29 cellular contexts compared by ENCODE assay signal in the genomic region with DNA sequence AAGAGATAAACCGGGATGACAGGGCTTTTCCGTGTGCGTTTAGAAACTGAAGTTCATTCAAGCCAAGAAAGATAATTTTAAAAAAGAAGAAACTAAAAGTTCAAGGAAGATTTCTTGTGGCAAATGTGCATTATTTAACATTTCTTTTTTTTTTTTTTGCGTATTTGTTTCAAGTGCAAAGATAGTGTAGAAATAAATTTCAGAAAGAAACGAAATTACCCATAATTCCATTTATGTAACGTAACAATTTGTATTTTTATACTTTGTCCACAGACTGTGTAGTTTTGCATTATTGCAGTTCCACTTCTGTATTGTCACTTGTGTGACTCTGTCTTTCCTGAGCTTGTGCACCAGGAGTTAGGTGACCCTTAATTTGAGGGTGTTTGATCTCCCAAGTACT. TPM values are rescaled to one million over a fixed set of nuclear protein-coding genes. Genes with fewer than 3 reads are reported as not detected.
DNase-seq lines count a peak whose midpoint lies in the region; ATAC-seq, FAIRE-seq and TF ChIP-seq lines count a peak whose summit lies in the region.
"Had no signal": no experiment of that assay in that cellular context is flagged by ENCODE, and none has a peak within 500 bp of the region (broad histone marks: within the 10 kb centered on the region; RNA-seq: fewer than 3 reads in every experiment).

No MANE protein-coding gene starts in this region.

- no peaks in the 10 kb centered on the region for H3K9me1 ChIP-seq in IMR-90 (ENCODE audit: insufficient read depth, low read length)
- peaks cover 9% of the 10 kb centered on the region for H3K9me1 ChIP-seq in K562 (ENCODE audit: control insufficient read depth, insufficient read depth, low read length)

- peaks cover 3 to 44% (median 17%) of the 10 kb centered on the region in 3 experiments; a peak in 5 of 7 replicates for H3K36me3 Mint-ChIP-seq in H9 (ENCODE audit: insufficient read depth in 1 of 3, low read depth in 3 of 3)
- peaks cover 75% of the 10 kb centered on the region for H3K36me3 Mint-ChIP-seq in activated T-helper 17 cell treated with anti-CD3 and anti-CD28 coated beads, Interleukin-2, amount 50 U/mL, for 72 hours (ENCODE audit: low read depth)

- dilution Hi-C loops in IMR-90 (cut with HindIII; ENCODE audit: low sequenced_read_pairs, unreplicated experiment), result no loop called here

- H3K27me3 ChIP-seq in H9 (ENCODE audit: insufficient read depth, low read length), result no peaks in the 10 kb centered on the region
- no peaks in the 10 kb centered on the region for H3K27me3 ChIP-seq in IMR-90 (ENCODE audit: control insufficient read depth, insufficient read depth, low read length)
- no peaks in the 10 kb centered on the region for H3K27me3 ChIP-seq in K562 (ENCODE audit: control insufficient read depth in 2 of 2, insufficient read depth in 2 of 2, low read length in 2 of 2)
- H3K27me3 ChIP-seq: BE2C, BLaER1 had no signal

- H3K18ac ChIP-seq in H9 (ENCODE audit: insufficient read length, low read depth, low read length) (no peak overlapping the region), IMR-90 (ENCODE audit: low read depth, low read length) (no peak overlapping the region)

- TF ChIP-seq CTCF in H9 (conservative IDR thresholded peaks at IDR 0.05), result no peak
- TF ChIP-seq CTCF in IMR-90 (conservative IDR thresholded peaks at IDR 0.05; ENCODE audit: low read depth, low read length), result no peak
- TF ChIP-seq CTCF in K562 (IDR thresholded peaks at IDR 0.05 in 2 of 3, conservative IDR thresholded peaks at IDR 0.05 in 1 of 3; ENCODE audit: insufficient read depth in 2 of 3, low read depth in 1 of 3, low read length in 3 of 3), result no peak

- H4K5ac ChIP-seq in H9 (ENCODE audit: insufficient read length, low read depth, low read length), result no peak overlapping the region
- H4K5ac ChIP-seq in IMR-90 (ENCODE audit: low read depth, low read length), result no peak overlapping the region

- peaks cover 8% of the 10 kb centered on the region in 2 experiments for H3K4me1 Mint-ChIP-seq in H9
- no peaks in the 10 kb centered on the region for H3K4me1 Mint-ChIP-seq in activated T-helper 17 cell treated with anti-CD3 and anti-CD28 coated beads, Interleukin-2, amount 50 U/mL, for 72 hours
- H3K4me1 Mint-ChIP-seq: CD4-positive, CD25-positive, alpha-beta regulatory T cell; CD8-positive, alpha-beta memory T cell had no signal

- H3K9me3 ChIP-seq in H9 (ENCODE audit: control insufficient read depth, low read depth, low read length), result no peaks in the 10 kb centered on the region
- no peaks in the 10 kb centered on the region for H3K9me3 ChIP-seq in IMR-90 (ENCODE audit: control insufficient read depth, insufficient read depth, low read length)
- H3K9me3 ChIP-seq in K562 (replicated peaks; ENCODE audit: control insufficient read depth, insufficient read depth, low read depth, low read length), result no peaks in the 10 kb centered on the region
- H3K9me3 ChIP-seq: BE2C, BLaER1 had no signal

- no peak overlapping the region for H3K56ac ChIP-seq in H9 (ENCODE audit: insufficient read length, low read depth, low read length)
- H3K56ac ChIP-seq in IMR-90 (ENCODE audit: extremely low read depth, insufficient read depth, low read length), result no peak overlapping the region

- H4K20me1 ChIP-seq in H9 (ENCODE audit: control insufficient read depth, insufficient read depth, insufficient read length), result no peaks in the 10 kb centered on the region
- H4K20me1 ChIP-seq in IMR-90 (ENCODE audit: insufficient read depth, low read length), result peaks cover 8% of the 10 kb centered on the region
- peaks cover 6% of the 10 kb centered on the region; the same call in 1 of the 2 replicates for H4K20me1 ChIP-seq in K562 (replicated peaks; ENCODE audit: control insufficient read depth, insufficient read depth, low read length)
- H4K20me1 ChIP-seq: BLaER1 had no signal

- TF ChIP-seq POLR2A in IMR-90 (IDR thresholded peaks at IDR 0.05; ENCODE audit: low read depth, low read length) (no peak), K562 (conservative IDR thresholded peaks at IDR 0.05) (no peak)

- no TSS peak for BruUV-seq in IMR-90 (replicated peaks; lab: Mats Ljungman, UMichigan)
- TSS peak; percentile 5 for BruUV-seq in K562 (replicated peaks; lab: Mats Ljungman, UMichigan)

- no peak for ATAC-seq in IMR-90 (ENCODE audit: low read depth)
- ATAC-seq in activated T-helper 17 cell treated with anti-CD3 and anti-CD28 coated beads, Interleukin-2, amount 50 U/mL, for 72 hours (replicated peaks), result no peak
- no peak for ATAC-seq in K562
- no peak for ATAC-seq in HG03521 (IDR thresholded peaks at IDR 0.05; ENCODE audit: unreplicated experiment)
- ATAC-seq in GM21825 (IDR thresholded peaks at IDR 0.05; ENCODE audit: unreplicated experiment), result no peak
- ATAC-seq: GM12878 had no signal

- TF ChIP-seq EP300 in K562 (IDR thresholded peaks at IDR 0.05; ENCODE audit: low read length), result no peak

- H2AFZ ChIP-seq in H9 (ENCODE audit: low read length) (no peak overlapping the region), IMR-90 (replicated peaks; ENCODE audit: low read length, poor library complexity) (no peak overlapping the region), K562 (ENCODE audit: low read depth, low read length) (no peak overlapping the region)

- H3K4ac ChIP-seq in H9 (ENCODE audit: low read depth, low read length), result no peak overlapping the region
- H3K4ac ChIP-seq in IMR-90 (ENCODE audit: low read depth, low read length), result no peak overlapping the region

- CTCF ChIA-PET in IMR-90 (lab: Yijun Ruan, JAX), result no interaction called here
- CTCF ChIA-PET in K562 (lab: Yijun Ruan, JAX; ENCODE audit: low intra/inter-chr PET ratio), result no interaction called here

- H3K27me3 Mint-ChIP-seq in H9 (ENCODE audit: low read depth), result no peaks in the 10 kb centered on the region
- H3K27me3 Mint-ChIP-seq in activated T-helper 17 cell treated with anti-CD3 and anti-CD28 coated beads, Interleukin-2, amount 50 U/mL, for 72 hours, result no peaks in the 10 kb centered on the region
- H3K27me3 Mint-ChIP-seq: CD4-positive, alpha-beta memory T cell; CD4-positive, CD25-positive, alpha-beta regulatory T cell; CD8-positive, alpha-beta memory T cell had no signal

- no CpG with 5 or more reads among the region's 6 CpGs for WGBS in H9 (ENCODE audit: extremely low coverage, insufficient read length, low lambda C conversion rate)
- WGBS in IMR-90 (ENCODE audit: extremely low coverage in 2 of 2, insufficient read length in 1 of 2), 2 experiments, result no CpG with 5 or more reads among the region's 6 CpGs
- 58% methylated on average over 6 of the region's 6 CpGs for WGBS in K562 (ENCODE audit: insufficient coverage, low coverage, missing lambda C conversion rate)

- H2BK20ac ChIP-seq in H9 (ENCODE audit: low read depth, low read length, poor library complexity, severe bottlenecking) (no peak overlapping the region), IMR-90 (ENCODE audit: low read depth, low read length) (no peak overlapping the region)

- TF ChIP-seq RAD21 in IMR-90 (IDR thresholded peaks at IDR 0.05; ENCODE audit: low read length) (no peak), K562 (CRISPR knock-in tag; conservative IDR thresholded peaks at IDR 0.05 in 1 of 2, IDR thresholded peaks at IDR 0.05 in 1 of 2) (no peak)

- no peak overlapping the region for H3K4me2 ChIP-seq in H9 (ENCODE audit: insufficient read depth, insufficient read length, low read length)
- H3K4me2 ChIP-seq in IMR-90 (ENCODE audit: low read depth, low read length), result no peak overlapping the region
- H3K4me2 ChIP-seq in K562 (ENCODE audit: insufficient read depth, low read length), result no peak overlapping the region
- H3K4me2 ChIP-seq: BLaER1 had no signal

- H3K9ac ChIP-seq in H9 (ENCODE audit: extremely low read depth, insufficient read length, low read length), result no peak overlapping the region
- H3K9ac ChIP-seq in IMR-90 (ENCODE audit: low read depth, low read length), result no peak overlapping the region
- H3K9ac ChIP-seq in K562 (ENCODE audit: insufficient read depth in 1 of 2, low read depth in 2 of 2, low read length in 2 of 2), result no peak overlapping the region
- H3K9ac ChIP-seq: BLaER1 had no signal

- H3K4me3 ChIP-seq in IMR-90 (ENCODE audit: insufficient read depth, low read depth, low read length) (no peak overlapping the region), K562 (no peak overlapping the region)
- H3K4me3 ChIP-seq: BLaER1, GM12878 had no signal

- H3K9me3 Mint-ChIP-seq in H9, result no peaks in the 10 kb centered on the region
- H3K9me3 Mint-ChIP-seq in activated T-helper 17 cell treated with anti-CD3 and anti-CD28 coated beads, Interleukin-2, amount 50 U/mL, for 72 hours, result no peaks in the 10 kb centered on the region
- H3K9me3 Mint-ChIP-seq: CD14-positive monocyte; CD4-positive, alpha-beta memory T cell; CD4-positive, CD25-positive, alpha-beta regulatory T cell; CD8-positive, alpha-beta memory T cell had no signal

- intact Hi-C loops in IMR-90 (cut with micrococcal nuclease), result loop anchor here (10.0 kb wide), 1 partner anchor 72 kb away; no protein-coding TSS in a partner anchor
- intact Hi-C loops in K562 (cut with micrococcal nuclease), result no loop called here

- H3K14ac ChIP-seq in H9 (ENCODE audit: insufficient read depth, low read length) (no peak overlapping the region), IMR-90 (replicated peaks; ENCODE audit: low read depth, low read length) (no peak overlapping the region)

- H3K79me1 ChIP-seq in H9 (ENCODE audit: insufficient read depth, low read depth, low read length, poor library complexity, severe bottlenecking) (no peaks in the 10 kb centered on the region), IMR-90 (ENCODE audit: low read depth in 1 of 2, low read length in 2 of 2) (peaks cover 0 to 3% of the 10 kb centered on the region in 2 experiments; a peak in 1 of 4 replicates)

- H2AK5ac ChIP-seq in H9 (ENCODE audit: insufficient read length, low read length) (no peak overlapping the region), IMR-90 (ENCODE audit: low read depth, low read length) (no peak overlapping the region)

- H3K79me2 ChIP-seq in H9 (ENCODE audit: insufficient read depth, low read length) (no peaks in the 10 kb centered on the region), K562 (ENCODE audit: control insufficient read depth, insufficient read depth, low read length) (no peaks in the 10 kb centered on the region)

- H4K8ac ChIP-seq in H9 (replicated peaks; ENCODE audit: insufficient read length, low read depth, low read length), result no peak overlapping the region
- no peak overlapping the region for H4K8ac ChIP-seq in IMR-90 (ENCODE audit: low read depth in 2 of 2, low read length in 2 of 2)

- no peak for FAIRE-seq in K562 (lab: Jason Lieb, UNC)
- FAIRE-seq: A204.1, GM12878, GM12892, GM18507 had no signal

- H3K4me1 ChIP-seq in H9 (ENCODE audit: insufficient read depth, low read length), result no peaks in the 10 kb centered on the region
- H3K4me1 ChIP-seq in IMR-90 (ENCODE audit: control insufficient read depth, insufficient read depth, low read length), result peaks cover 5% of the 10 kb centered on the region; the same call in 1 of the 2 replicates
- H3K4me1 ChIP-seq in K562 (replicated peaks in 1 of 2; ENCODE audit: control insufficient read depth in 2 of 2, insufficient read depth in 2 of 2, low read length in 2 of 2), result peaks cover 12 to 17% of the 10 kb centered on the region in 2 experiments
- H3K4me1 ChIP-seq: BLaER1 had no signal

- H2BK5ac ChIP-seq in H9 (ENCODE audit: insufficient read length, low read length) (no peak overlapping the region), IMR-90 (ENCODE audit: low read depth, low read length, poor library complexity, severe bottlenecking) (no peak overlapping the region)

- POLR2A ChIA-PET in IMR-90 (lab: Charles Lee; ENCODE audit: unreplicated experiment) (no interaction called here), K562 (lab: Yijun Ruan, JAX) (interaction anchor here (0.5 to 13.5 kb wide), 7 partner anchors 8 to 761 kb away, joined by 3 to 172 read pairs (median 4); a partner anchor contains a TSS)

- H3K36me3 ChIP-seq in IMR-90 (ENCODE audit: control insufficient read depth, insufficient read depth, low read length), result peaks cover 28% of the 10 kb centered on the region
- H3K36me3 ChIP-seq in K562 (ENCODE audit: control insufficient read depth, insufficient read depth, low read length), result peaks cover 74% of the 10 kb centered on the region

- no peak overlapping the region for H3T11ph ChIP-seq in H9 (ENCODE audit: low read length)

- H3K23me2 ChIP-seq in H9 (ENCODE audit: insufficient read length, low read depth, low read length, poor library complexity, severe bottlenecking), result no peaks in the 10 kb centered on the region

- in situ Hi-C loops in IMR-90 (cut with MboI; ENCODE audit: low sequenced_read_pairs), result no loop called here
- in situ Hi-C loops in K562 (cut with MboI), result no loop called here

- H3K23ac ChIP-seq in H9 (ENCODE audit: insufficient read length, low read depth, low read length) (no peak overlapping the region), IMR-90 (ENCODE audit: low read depth, low read length) (no peak overlapping the region)

- H3K27ac Mint-ChIP-seq in H9, result peak overlapping the region in 2 of 3 experiments; percentile 19 to 69; a peak in 2 of 7 replicates
- peak overlapping the region; percentile 16 for H3K27ac Mint-ChIP-seq in activated T-helper 17 cell treated with anti-CD3 and anti-CD28 coated beads, Interleukin-2, amount 50 U/mL, for 72 hours

- no peak overlapping the region for H4K91ac ChIP-seq in H9 (ENCODE audit: insufficient read length, low read depth, low read length)
- H4K91ac ChIP-seq in IMR-90 (ENCODE audit: insufficient read depth, low read depth, low read length), result no peak overlapping the region

- DNase-seq in H9, result no peak
- no peak for DNase-seq in IMR-90
- DNase-seq in K562 (ENCODE audit: extremely low read depth in 1 of 4, low spot score in 3 of 4), result no peak
- DNase-seq in foreskin melanocyte, result no peak
- no peak for DNase-seq in NOMO-1 (lab: John Stamatoyannopoulos, UW; ENCODE audit: unreplicated experiment in 2 of 2)
- DNase-seq: 8988T; ACHN; BE2C; C1 segment of cervical spinal cord; CD4-positive, alpha-beta memory T cell; CD4-positive, CD25-positive, alpha-beta regulatory T cell; CD8-positive, alpha-beta memory T cell; COR-L47; DMS 273 treated with DMSO at 0.1 percent for 48 hours; DMS153; DMS53; DMS79; DND-41; EL; GDM1 had no signal

- H2BK15ac ChIP-seq in H9 (ENCODE audit: low read depth, low read length) (no peak overlapping the region), IMR-90 (ENCODE audit: low read depth, low read length) (no peak overlapping the region)

- no peak overlapping the region for H3K4me3 Mint-ChIP-seq in H9
- H3K4me3 Mint-ChIP-seq in activated T-helper 17 cell treated with anti-CD3 and anti-CD28 coated beads, Interleukin-2, amount 50 U/mL, for 72 hours, result no peak overlapping the region
- H3K4me3 Mint-ChIP-seq: CD14-positive monocyte; CD4-positive, alpha-beta memory T cell; CD4-positive, CD25-positive, alpha-beta regulatory T cell; CD8-positive, alpha-beta memory T cell had no signal

- peak overlapping the region; percentile 26 for H2AK9ac ChIP-seq in IMR-90 (replicated peaks; ENCODE audit: low read depth, low read length, poor library complexity)

- H2BK12ac ChIP-seq in H9 (ENCODE audit: insufficient read length, low read depth, low read length), result no peak overlapping the region

- H3K27ac ChIP-seq in H9 (ENCODE audit: insufficient read length, low read depth, low read length) (no peak overlapping the region), IMR-90 (ENCODE audit: insufficient read depth, low read length) (no peak overlapping the region), K562 (ENCODE audit: extremely low read depth, low read depth, low read length) (no peak overlapping the region)
- H3K27ac ChIP-seq: BLaER1 had no signal

- no peak overlapping the region for H2BK120ac ChIP-seq in H9 (ENCODE audit: low read depth, low read length, poor library complexity, severe bottlenecking)
- no peak overlapping the region for H2BK120ac ChIP-seq in IMR-90 (ENCODE audit: low read depth, low read length)

RNA-seq across cellular contexts. Expression of a gene that starts 24.0 kb away (rescaled TPM):
- total RNA-seq in H9 (2021), result 15.6 and 17.9 TPM in 2 replicates
- 10.6 and 12.5 TPM in 2 replicates for total RNA-seq in IMR-90 (2012; rRNA removed)
- polyA plus RNA-seq in IMR-90 (2012; rRNA removed), result 29.5 and 30.0 TPM in 2 replicates
- polyA plus RNA-seq in IMR-90 (2012; cell fraction: cytosol; rRNA removed), result 11.1 and 11.3 TPM in 2 replicates
- polyA plus RNA-seq in IMR-90 (2012; cell fraction: nucleus; rRNA removed; ENCODE audit: low replicate concordance), result 3.2 and 13.2 TPM in 2 replicates
- total RNA-seq in activated T-helper 17 cell treated with anti-CD3 and anti-CD28 coated beads, Interleukin-2, amount 50 U/mL, for 72 hours, result 10 to 100 TPM; 22.4 to 29.5 TPM
- total RNA-seq in K562 (2011; cell fraction: chromatin; rRNA removed; ENCODE audit: low replicate concordance), result 63.6 and 66.4 TPM in 2 replicates
- 39.3 and 45.4 TPM in 2 replicates for total RNA-seq in K562 (2011; cell fraction: nucleolus; rRNA removed)
- total RNA-seq in K562 (2011; cell fraction: nucleoplasm; rRNA removed), result 59.8 and 84.4 TPM in 2 replicates
- total RNA-seq in K562 (2014; rRNA removed), result 71.4 and 89.3 TPM in 2 replicates
- 58.1 and 64.4 TPM in 2 replicates for total RNA-seq in K562 (2014; rRNA removed; fragmentation: Illumina TruSeq; extraction: Trizol)
- total RNA-seq in K562 (2015; rRNA removed; fragmentation: Illumina TruSeq; extraction: Trizol), result 70.6 and 75.9 TPM in 2 replicates
- 122 and 123 TPM in 2 replicates for total RNA-seq in K562 (2021)
- 187 and 200 TPM in 2 replicates for polyA plus RNA-seq in K562 (2011; rRNA removed)
- 97.0 and 115 TPM in 2 replicates for polyA plus RNA-seq in K562 (2011; cell fraction: cytosol; rRNA removed)
- polyA plus RNA-seq in K562 (2011; cell fraction: nucleus; rRNA removed), result 51.6 and 70.0 TPM in 2 replicates
- polyA plus RNA-seq in K562 (2012), result 105 and 162 TPM in 2 replicates
- 181 and 250 TPM in 2 replicates for polyA plus RNA-seq in K562 (2014; fragmentation: Illumina TruSeq; extraction: Trizol)
- 10 to 100 TPM; 19.5 to 22.8 TPM for polyA plus RNA-seq in K562 (2014; fragmentation: Nextera tagmentation; extraction: Ambion mirVana)
- polyA plus RNA-seq in K562 (2014; rRNA removed), result 136 and 161 TPM in 2 replicates
- 89.0 and 94.5 TPM in 2 replicates for polyA minus RNA-seq in K562 (2011; rRNA and poly(A)+ RNA removed)
- 44.9 and 53.1 TPM in 2 replicates for polyA minus RNA-seq in K562 (2011; cell fraction: cytosol; rRNA and poly(A)+ RNA removed)
- 14.3 and 25.0 TPM in 2 replicates for polyA minus RNA-seq in K562 (2011; cell fraction: nucleus; rRNA and poly(A)+ RNA removed)

RNA-seq across cellular contexts. Expression of a gene that starts 24.2 kb away (rescaled TPM):
- 58.5 and 65.8 TPM in 2 replicates for total RNA-seq in H9 (2021)
- total RNA-seq in IMR-90 (2012; rRNA removed), result 16.8 and 18.6 TPM in 2 replicates
- 35.5 and 39.3 TPM in 2 replicates for polyA plus RNA-seq in IMR-90 (2012; rRNA removed)
- polyA plus RNA-seq in IMR-90 (2012; cell fraction: cytosol; rRNA removed), result 20.8 and 29.0 TPM in 2 replicates
- 65.8 and 113 TPM in 2 replicates for polyA plus RNA-seq in IMR-90 (2012; cell fraction: nucleus; rRNA removed; ENCODE audit: low replicate concordance)
- total RNA-seq in activated T-helper 17 cell treated with anti-CD3 and anti-CD28 coated beads, Interleukin-2, amount 50 U/mL, for 72 hours, result 10 to 100 TPM; 72.1 to 96.0 TPM
- total RNA-seq in K562 (2011; cell fraction: chromatin; rRNA removed; ENCODE audit: low replicate concordance), result 856 and 1,421 TPM in 2 replicates
- 627 and 658 TPM in 2 replicates for total RNA-seq in K562 (2011; cell fraction: nucleolus; rRNA removed)
- 567 and 576 TPM in 2 replicates for total RNA-seq in K562 (2011; cell fraction: nucleoplasm; rRNA removed)
- 103 and 117 TPM in 2 replicates for total RNA-seq in K562 (2014; rRNA removed)
- total RNA-seq in K562 (2014; rRNA removed; fragmentation: Illumina TruSeq; extraction: Trizol), result 62.3 and 63.7 TPM in 2 replicates
- 75.3 and 82.5 TPM in 2 replicates for total RNA-seq in K562 (2015; rRNA removed; fragmentation: Illumina TruSeq; extraction: Trizol)
- total RNA-seq in K562 (2021), result 173 and 187 TPM in 2 replicates
- 84.7 and 128 TPM in 2 replicates for polyA plus RNA-seq in K562 (2011; rRNA removed)
- 76.2 and 84.4 TPM in 2 replicates for polyA plus RNA-seq in K562 (2011; cell fraction: cytosol; rRNA removed)
- 448 and 556 TPM in 2 replicates for polyA plus RNA-seq in K562 (2011; cell fraction: nucleus; rRNA removed)
- polyA plus RNA-seq in K562 (2012), result 142 and 181 TPM in 2 replicates
- polyA plus RNA-seq in K562 (2014; fragmentation: Illumina TruSeq; extraction: Trizol), result 124 and 127 TPM in 2 replicates
- 10 to 100 TPM in 1 of 2 experiments, 1 to 10 TPM in 1; 7.3 to 11.1 TPM for polyA plus RNA-seq in K562 (2014; fragmentation: Nextera tagmentation; extraction: Ambion mirVana)
- polyA plus RNA-seq in K562 (2014; rRNA removed), result 116 and 125 TPM in 2 replicates
- polyA minus RNA-seq in K562 (2011; rRNA and poly(A)+ RNA removed), result 160 and 176 TPM in 2 replicates
- 98.9 and 161 TPM in 2 replicates for polyA minus RNA-seq in K562 (2011; cell fraction: cytosol; rRNA and poly(A)+ RNA removed)
- 188 and 253 TPM in 2 replicates for polyA minus RNA-seq in K562 (2011; cell fraction: nucleus; rRNA and poly(A)+ RNA removed)

RNA-seq across cellular contexts. Expression of a gene that starts 34.4 kb away (rescaled TPM):
- total RNA-seq in H9 (2021) (105 and 106 TPM in 2 replicates), IMR-90 (2012; rRNA removed) (35.5 and 35.8 TPM in 2 replicates), K562 (2014; rRNA removed) (105 and 144 TPM in 2 replicates), K562 (2014; rRNA removed; fragmentation: Illumina TruSeq; extraction: Trizol) (138 and 141 TPM in 2 replicates), K562 (2015; rRNA removed; fragmentation: Illumina TruSeq; extraction: Trizol) (124 and 128 TPM in 2 replicates), K562 (2021) (263 and 267 TPM in 2 replicates)
- polyA plus RNA-seq in IMR-90 (2012; rRNA removed) (18.7 and 20.6 TPM in 2 replicates), K562 (2011; rRNA removed) (135 and 196 TPM in 2 replicates), K562 (2014; fragmentation: Illumina TruSeq; extraction: Trizol) (144 and 156 TPM in 2 replicates), K562 (2014; fragmentation: Nextera tagmentation; extraction: Ambion mirVana) (100 to 1,000 TPM; 100 to 105 TPM), K562 (2014; rRNA removed) (114 and 124 TPM in 2 replicates)
- 10.2 and 12.1 TPM in 2 replicates for polyA plus RNA-seq in IMR-90 (2012; cell fraction: cytosol; rRNA removed)
- polyA plus RNA-seq in IMR-90 (2012; cell fraction: nucleus; rRNA removed; ENCODE audit: low replicate concordance), result 8.6 and 11.6 TPM in 2 replicates
- total RNA-seq in activated T-helper 17 cell treated with anti-CD3 and anti-CD28 coated beads, Interleukin-2, amount 50 U/mL, for 72 hours, result 100 to 1,000 TPM in 1 of 2 donors, 10 to 100 TPM in 1; 88.5 to 145 TPM
- 251 and 271 TPM in 2 replicates for total RNA-seq in K562 (2011; cell fraction: chromatin; rRNA removed; ENCODE audit: low replicate concordance)
- 179 and 190 TPM in 2 replicates for total RNA-seq in K562 (2011; cell fraction: nucleolus; rRNA removed)
- total RNA-seq in K562 (2011; cell fraction: nucleoplasm; rRNA removed), result 236 and 257 TPM in 2 replicates
- polyA plus RNA-seq in K562 (2011; cell fraction: cytosol; rRNA removed), result 111 and 189 TPM in 2 replicates
- polyA plus RNA-seq in K562 (2011; cell fraction: nucleus; rRNA removed), result 90.3 and 116 TPM in 2 replicates
- 90.4 and 122 TPM in 2 replicates for polyA plus RNA-seq in K562 (2012)
- polyA minus RNA-seq in K562 (2011; rRNA and poly(A)+ RNA removed), result 219 and 267 TPM in 2 replicates
- 166 and 232 TPM in 2 replicates for polyA minus RNA-seq in K562 (2011; cell fraction: cytosol; rRNA and poly(A)+ RNA removed)
- 39.9 and 84.6 TPM in 2 replicates for polyA minus RNA-seq in K562 (2011; cell fraction: nucleus; rRNA and poly(A)+ RNA removed)
